Comparison of ENCODE assay signal across 37 cellular contexts in genomic region chr9:1969160-1969559, GRCh38. TPM values are rescaled to one million over a fixed set of nuclear protein-coding genes. Genes with fewer than 3 reads are reported as not detected.
DNase-seq lines count a peak whose midpoint lies in the region; ATAC-seq, FAIRE-seq and TF ChIP-seq lines count a peak whose summit lies in the region.
"Had no signal": no experiment of that assay in that cellular context is flagged by ENCODE, and none has a peak within 500 bp of the region (broad histone marks: within the 10 kb centered on the region; RNA-seq: fewer than 3 reads in every experiment).

No MANE protein-coding gene starts in this region.

- DNase-seq in GM12891 (ENCODE audit: insufficient read length, low spot score), result no peak
- peak; percentile 3 for DNase-seq in astrocyte of the hippocampus (ENCODE audit: low read depth, low spot score)
- DNase-seq in body of pancreas, result peak in 1 of 4 donors; percentile 19
- DNase-seq in pancreas, result no peak
- no peak for DNase-seq in activated naive CD4-positive, alpha-beta T cell treated with anti-CD3 and anti-CD28 coated beads, Interleukin-2, amount 50 U/mL, for 72 hours (ENCODE audit: low spot score in 2 of 2)
- no peak for DNase-seq in stimulated activated effector memory CD8-positive, alpha-beta T cell treated with anti-CD3 and anti-CD28 coated beads, Interleukin-12 subunit alpha, Interleukin-12 subunit beta, amount 100 ng/mL, for 72 hours (ENCODE audit: low spot score in 2 of 2)
- DNase-seq: 8988T; ACHN; AML-193; BE2C; C1 segment of cervical spinal cord; Caco-2; Calu3; CD4-positive, alpha-beta memory T cell; CD4-positive, alpha-beta T cell; CD4-positive, CD25-positive, alpha-beta regulatory T cell; CD8-positive, alpha-beta memory T cell; CD8-positive, alpha-beta T cell; COR-L47; DMS 273 treated with DMSO at 0.1 percent for 48 hours; DMS153; DMS53; DMS79; DMS79 treated with DMSO at 0.1 percent for 48 hours; DND-41; EL had no signal

- TF ChIP-seq POLR2A in GM12891 (IDR thresholded peaks at IDR 0.05; ENCODE audit: low read depth, low read length) (no peak), body of pancreas (IDR thresholded peaks at IDR 0.05) (no peak)

- peaks cover 0 to 14% of the 10 kb centered on the region in 2 donors for H3K9me3 Mint-ChIP-seq in activated naive CD4-positive, alpha-beta T cell treated with anti-CD3 and anti-CD28 coated beads, Interleukin-2, amount 50 U/mL, for 72 hours
- H3K9me3 Mint-ChIP-seq in stimulated activated effector memory CD8-positive, alpha-beta T cell treated with anti-CD3 and anti-CD28 coated beads, Interleukin-12 subunit alpha, Interleukin-12 subunit beta, amount 100 ng/mL, for 72 hours, result no peaks in the 10 kb centered on the region
- H3K9me3 Mint-ChIP-seq: CD8-positive, alpha-beta T cell had no signal

- FAIRE-seq in GM12891 (lab: Jason Lieb, UNC), result peak; percentile 31
- FAIRE-seq in pancreas (lab: Jason Lieb, UNC), result no peak
- FAIRE-seq: A204.1, A549, D721Med had no signal

- ATAC-seq in body of pancreas (peak; percentile 27), pancreas (peak; percentile 34 to 77 (median 53)), HG03280 (IDR thresholded peaks at IDR 0.05; ENCODE audit: unreplicated experiment) (no peak), HG02588 (IDR thresholded peaks at IDR 0.05; ENCODE audit: unreplicated experiment) (no peak)
- no peak for ATAC-seq in activated naive CD4-positive, alpha-beta T cell treated with anti-CD3 and anti-CD28 coated beads, Interleukin-2, amount 50 U/mL, for 72 hours
- ATAC-seq in stimulated activated effector memory CD8-positive, alpha-beta T cell treated with anti-CD3 and anti-CD28 coated beads, Interleukin-12 subunit alpha, Interleukin-12 subunit beta, amount 100 ng/mL, for 72 hours, result no peak
- ATAC-seq: A549; CD8-positive, alpha-beta T cell had no signal

- H3K36me3 ChIP-seq in body of pancreas (replicated peaks in 1 of 2; ENCODE audit: insufficient read depth in 1 of 2, low read depth in 2 of 2) (no peaks in the 10 kb centered on the region), pancreas (no peaks in the 10 kb centered on the region)
- H3K36me3 ChIP-seq: BE2C; BLaER1; BLaER1 treated with 17β-estradiol and CSF1 and Interleukin-3, amounts not matched to agents 10 nM and 100 nM had no signal

- H3K9me3 ChIP-seq in body of pancreas, result no peaks in the 10 kb centered on the region
- H3K9me3 ChIP-seq in pancreas, result no peaks in the 10 kb centered on the region
- H3K9me3 ChIP-seq: A549, BE2C, Caco-2 had no signal

- H3K27ac Mint-ChIP-seq in activated naive CD4-positive, alpha-beta T cell treated with anti-CD3 and anti-CD28 coated beads, Interleukin-2, amount 50 U/mL, for 72 hours, result no peak overlapping the region
- H3K27ac Mint-ChIP-seq in stimulated activated effector memory CD8-positive, alpha-beta T cell treated with anti-CD3 and anti-CD28 coated beads, Interleukin-12 subunit alpha, Interleukin-12 subunit beta, amount 100 ng/mL, for 72 hours, result no peak overlapping the region
- H3K27ac Mint-ChIP-seq: B cell; CD14-positive monocyte; CD4-positive, alpha-beta memory T cell; CD4-positive, alpha-beta T cell; CD4-positive, CD25-positive, alpha-beta regulatory T cell; CD8-positive, alpha-beta T cell had no signal

- H3K36me3 Mint-ChIP-seq in activated naive CD4-positive, alpha-beta T cell treated with anti-CD3 and anti-CD28 coated beads, Interleukin-2, amount 50 U/mL, for 72 hours, result peaks cover 0 to 17% of the 10 kb centered on the region in 2 donors
- H3K36me3 Mint-ChIP-seq in stimulated activated effector memory CD8-positive, alpha-beta T cell treated with anti-CD3 and anti-CD28 coated beads, Interleukin-12 subunit alpha, Interleukin-12 subunit beta, amount 100 ng/mL, for 72 hours, result no peaks in the 10 kb centered on the region
- H3K36me3 Mint-ChIP-seq: CD14-positive monocyte; CD4-positive, alpha-beta memory T cell; CD4-positive, CD25-positive, alpha-beta regulatory T cell; CD8-positive, alpha-beta T cell had no signal

- no peaks in the 10 kb centered on the region for H3K4me1 Mint-ChIP-seq in stimulated activated effector memory CD8-positive, alpha-beta T cell treated with anti-CD3 and anti-CD28 coated beads, Interleukin-12 subunit alpha, Interleukin-12 subunit beta, amount 100 ng/mL, for 72 hours
- H3K4me1 Mint-ChIP-seq: B cell; CD14-positive monocyte; CD4-positive, alpha-beta memory T cell; CD4-positive, CD25-positive, alpha-beta regulatory T cell; CD8-positive, alpha-beta memory T cell had no signal

- no peak overlapping the region for H3K4me3 Mint-ChIP-seq in stimulated activated effector memory CD8-positive, alpha-beta T cell treated with anti-CD3 and anti-CD28 coated beads, Interleukin-12 subunit alpha, Interleukin-12 subunit beta, amount 100 ng/mL, for 72 hours
- H3K4me3 Mint-ChIP-seq: B cell; CD14-positive monocyte; CD4-positive, alpha-beta memory T cell; CD4-positive, alpha-beta T cell; CD4-positive, CD25-positive, alpha-beta regulatory T cell; CD8-positive, alpha-beta memory T cell; CD8-positive, alpha-beta T cell had no signal

- intact Hi-C loops in body of pancreas (cut with DNase I) (no loop called here), pancreas (cut with DNase I) (no loop called here)

- 16 to 22% methylated on average over 1 of the region's 1 CpG for WGBS in body of pancreas, 2 donors
- WGBS in pancreas, 2 donors, result 9 to 13% methylated on average over 1 of the region's 1 CpG

- H3K4me3 ChIP-seq in body of pancreas, result no peak overlapping the region
- H3K4me3 ChIP-seq in pancreas, result no peak overlapping the region
- H3K4me3 ChIP-seq: A549; BLaER1; BLaER1 treated with 17β-estradiol and CSF1 and Interleukin-3, amounts not matched to agents 10 nM and 100 nM had no signal

- no peaks in the 10 kb centered on the region for H3K4me1 ChIP-seq in body of pancreas
- H3K4me1 ChIP-seq in pancreas, result no peaks in the 10 kb centered on the region
- H3K4me1 ChIP-seq: A549; BE2C; BLaER1; BLaER1 treated with 17β-estradiol and CSF1 and Interleukin-3, amounts not matched to agents 10 nM and 100 nM; Caco-2 had no signal

- H3K27me3 ChIP-seq in body of pancreas (no peaks in the 10 kb centered on the region), pancreas (no peaks in the 10 kb centered on the region)
- H3K27me3 ChIP-seq: BE2C; BLaER1; BLaER1 treated with 17β-estradiol and CSF1 and Interleukin-3, amounts not matched to agents 10 nM and 100 nM had no signal

- TF ChIP-seq CTCF in body of pancreas (IDR thresholded peaks at IDR 0.05) (no peak), pancreas (IDR thresholded peaks at IDR 0.05) (no peak)

- H3K27ac ChIP-seq in body of pancreas (no peak overlapping the region), pancreas (no peak overlapping the region)
- H3K27ac ChIP-seq: 22Rv1; A549; BLaER1; BLaER1 treated with 17β-estradiol and CSF1 and Interleukin-3, amounts not matched to agents 10 nM and 100 nM; C4-2B had no signal

TF ChIP-seq in GM12891, 5 proteins besides CTCF, POLR2A, EP300 and RAD21:
- no peak for TF ChIP-seq POU2F2 (IDR thresholded peaks at IDR 0.05; ENCODE audit: low read depth, low read length)
- TF ChIP-seq PAX5 (IDR thresholded peaks at IDR 0.05; ENCODE audit: insufficient read depth, low read length, severe bottlenecking), result no peak
- TF ChIP-seq POLR2AphosphoS5 (IDR thresholded peaks at IDR 0.05; ENCODE audit: low read depth, low read length), result no peak
- TF ChIP-seq SPI1 (IDR thresholded peaks at IDR 0.05; ENCODE audit: low read depth, low read length), result no peak
- no peak for TF ChIP-seq TAF1 (IDR thresholded peaks at IDR 0.05; ENCODE audit: low read depth, low read length)

RNA-seq across cellular contexts. Expression of gene SMARCA2, which starts 46.0 kb away (rescaled TPM):
- polyA plus RNA-seq in GM12891 (2012; ENCODE audit: low read depth, missing spikeins), result 219 TPM
- total RNA-seq in body of pancreas (100 to 1,000 TPM in 1 of 2 donors, 10 to 100 TPM in 1; 83.8 to 117 TPM), pancreas (10 to 100 TPM; 55.3 to 91.4 (median 70.3) TPM)
- polyA plus RNA-seq in pancreas, result 10 to 100 TPM; 21.7 to 55.2 TPM
- 100 to 1,000 TPM; 103 to 137 TPM for total RNA-seq in activated naive CD4-positive, alpha-beta T cell treated with anti-CD3 and anti-CD28 coated beads, Interleukin-2, amount 50 U/mL, for 72 hours

Comparison
In these comparisons a context has a peak if more than half of its experiments do, and no peak if none do; other contexts are left out.
1. ATAC-seq: peak in body of pancreas (single experiment) and pancreas (4 of 4); none in activated naive CD4-positive, alpha-beta T cell treated with anti-CD3 and anti-CD28 coated beads, Interleukin-2, amount 50 U/mL, for 72 hours (0 of 2), stimulated activated effector memory CD8-positive, alpha-beta T cell treated with anti-CD3 and anti-CD28 coated beads, Interleukin-12 subunit alpha, Interleukin-12 subunit beta, amount 100 ng/mL, for 72 hours (single experiment), HG03280 (single experiment) and HG02588 (single experiment).